ENCODE assay signal across 11 cellular contexts in the genomic region with DNA sequence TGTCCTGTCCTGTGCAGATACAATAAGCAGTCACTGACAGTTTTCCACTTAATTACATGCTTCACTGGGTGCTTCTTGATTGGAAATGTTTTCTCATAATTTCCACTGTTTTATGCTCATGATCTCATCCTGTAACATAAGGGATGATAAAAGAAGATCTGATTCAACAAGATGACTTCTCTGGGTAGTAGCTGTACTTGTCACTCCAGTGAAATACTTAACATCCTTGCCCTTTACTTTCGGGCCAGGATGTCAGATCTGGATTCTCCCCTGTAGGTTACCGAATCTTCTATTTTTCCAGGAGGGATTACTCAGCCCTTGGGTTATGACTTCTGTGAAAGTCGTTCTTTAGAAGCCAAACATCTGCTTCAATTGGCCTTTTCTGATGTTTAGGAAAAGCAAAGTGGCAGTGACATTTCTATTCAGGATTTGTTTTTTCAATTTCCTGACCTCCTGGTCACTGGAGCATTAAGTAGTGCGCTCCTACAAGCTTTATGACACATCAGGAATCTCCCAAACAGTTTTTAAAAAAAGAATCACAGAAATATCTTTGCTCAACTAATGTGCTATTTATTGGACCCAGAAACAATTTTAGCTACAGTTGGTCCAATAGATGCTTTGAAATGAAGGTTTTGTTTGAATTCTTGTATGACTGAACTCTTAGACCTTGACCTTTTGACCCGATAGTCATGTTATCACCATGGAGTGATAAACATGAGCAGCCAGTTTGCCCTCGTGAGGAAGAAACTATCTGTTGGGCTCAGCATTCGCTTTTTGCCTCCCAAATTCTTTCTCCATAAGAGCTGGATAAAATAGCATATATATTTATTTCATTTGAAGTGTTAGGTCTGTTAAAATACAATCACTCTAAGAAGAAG.
"Had no signal": no experiment of that assay in that cellular context is flagged by ENCODE, and none has a peak within 500 bp of the region (broad histone marks: within the 10 kb centered on the region; RNA-seq: fewer than 3 reads in every experiment).

No MANE protein-coding gene starts in this region.

- H3K4me3 ChIP-seq: dorsolateral prefrontal cortex, psoas muscle had no signal

- ATAC-seq: esophagus mucosa; foreskin keratinocyte; left colon; psoas muscle; stimulated activated effector memory CD8-positive, alpha-beta T cell treated with anti-CD3 and anti-CD28 coated beads, Interleukin-12 subunit alpha, Interleukin-12 subunit beta, amount 100 ng/mL, for 72 hours had no signal

- H3K4me1 ChIP-seq: foreskin keratinocyte, psoas muscle had no signal

- H3K27ac ChIP-seq: dorsolateral prefrontal cortex, foreskin keratinocyte, psoas muscle had no signal

- H3K9me3 ChIP-seq: psoas muscle had no signal

- H3K27me3 ChIP-seq: foreskin keratinocyte had no signal

- DNase-seq: activated CD4-positive, alpha-beta T cell treated with anti-CD3 and anti-CD28 coated beads, Interleukin-2, amount 10 ng/mL, durations not matched to agents 7 days and 5 days; activated CD8-positive, alpha-beta memory T cell treated with anti-CD3 and anti-CD28 coated beads, Interleukin-2, amount 50 U/mL, for 48 hours; activated gamma-delta T cell treated with Interleukin-2 at 50 U/mL for 16 hours; amniotic stem cell; dorsolateral prefrontal cortex; foreskin keratinocyte; left colon; psoas muscle; stimulated activated CD4-positive, alpha-beta T cell treated with anti-CD3 and anti-CD28 coated beads, Interleukin-12 subunit alpha, Interleukin-12 subunit beta, amount 100 ng/mL, for 4 hours had no signal
